Comparison of ENCODE assay signal across 31 cellular contexts in the genomic region with DNA sequence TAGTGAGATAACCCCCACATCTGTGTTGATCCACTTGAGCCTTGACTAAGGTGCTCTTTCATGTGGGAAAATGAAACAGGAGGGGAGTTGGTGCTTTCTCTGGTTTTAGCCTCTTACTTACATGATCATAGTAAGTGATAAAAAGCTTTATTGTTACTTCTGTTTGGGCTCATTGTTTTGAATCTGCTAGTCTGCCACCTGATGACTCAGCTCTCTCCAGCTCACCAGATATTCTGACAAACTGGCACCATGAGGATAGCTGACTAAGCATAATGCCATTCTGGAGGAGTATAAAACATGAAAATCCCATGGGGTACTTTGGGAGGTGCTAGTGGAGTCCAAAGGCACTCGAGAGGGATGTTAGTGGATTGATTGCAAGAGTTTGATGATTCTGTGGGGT.
DNase-seq lines count a peak whose midpoint lies in the region; ATAC-seq and TF ChIP-seq lines count a peak whose summit lies in the region.
"Had no signal": no experiment of that assay in that cellular context is flagged by ENCODE, and none has a peak within 500 bp of the region (broad histone marks: within the 10 kb centered on the region; RNA-seq: fewer than 3 reads in every experiment).

No MANE protein-coding gene starts in this region.

- H4K91ac ChIP-seq in mesenchymal stem cell (ENCODE audit: low read length), result no peak overlapping the region

- no peak overlapping the region for H2AFZ ChIP-seq in mesenchymal stem cell (ENCODE audit: low read depth, low read length)
- H2AFZ ChIP-seq: hepatocyte had no signal

- 49% methylated on average over 1 of the region's 1 CpG for WGBS in mesenchymal stem cell

- no peaks in the 10 kb centered on the region for H3K79me1 ChIP-seq in mesenchymal stem cell (replicated peaks; ENCODE audit: low read length, poor library complexity, severe bottlenecking)

- no peaks in the 10 kb centered on the region for H3K4me1 ChIP-seq in mesenchymal stem cell (ENCODE audit: control insufficient read depth, insufficient read depth, low read depth, low read length)
- H3K4me1 ChIP-seq: body of pancreas, gastroesophageal sphincter, SJSA1, vagina had no signal

- H3K9ac ChIP-seq in mesenchymal stem cell (ENCODE audit: low read length), result no peak overlapping the region

- H3K9me3 ChIP-seq in mesenchymal stem cell (ENCODE audit: control insufficient read depth, low read length), result peaks cover 15% of the 10 kb centered on the region
- H3K9me3 ChIP-seq: body of pancreas, ovary, SJSA1 had no signal

- peaks cover 0 to 3% of the 10 kb centered on the region in 2 experiments for H3K36me3 ChIP-seq in mesenchymal stem cell (ENCODE audit: control insufficient read depth in 1 of 2, insufficient read depth in 2 of 2, low read depth in 1 of 2, low read length in 2 of 2)
- H3K36me3 ChIP-seq: gastroesophageal sphincter, ovary, SJSA1, thoracic aorta, vagina had no signal

- H2BK12ac ChIP-seq in mesenchymal stem cell (ENCODE audit: low read length in 2 of 2), result no peak overlapping the region

- no peak overlapping the region for H4K8ac ChIP-seq in mesenchymal stem cell (ENCODE audit: low read length)

- H3K14ac ChIP-seq in mesenchymal stem cell (ENCODE audit: low read length in 2 of 2), result no peak overlapping the region

- no peak overlapping the region for H3K18ac ChIP-seq in mesenchymal stem cell (ENCODE audit: low read depth in 1 of 2, low read length in 2 of 2)

- peak; percentile 1 for DNase-seq in ACHN
- peak; percentile 91 for DNase-seq in LHCN-M2 (ENCODE audit: low read depth)
- peak; percentile 45 for DNase-seq in astrocyte of the spinal cord (ENCODE audit: low read depth, low spot score)
- no peak for DNase-seq in mesenchymal stem cell
- DNase-seq in amygdala (lab: John Stamatoyannopoulos, UW), result no peak
- no peak for DNase-seq in NCI-H1105 treated with DMSO at 0.1 percent for 48 hours (lab: John Stamatoyannopoulos, UW)
- DNase-seq: activated CD4-positive, alpha-beta T cell treated with anti-CD3 and anti-CD28 coated beads for 48 hours; activated gamma-delta T cell treated with Interleukin-2 at 50 U/mL for 16 hours; activated T-cell treated with anti-CD3 and anti-CD28 coated beads, Interleukin-2, amount 50 U/mL, for 24 hours; body of pancreas; cerebellar nuclear complex; EL; left cardiac atrium; NCI-H1105; NCI-H187 treated with DMSO at 0.1 percent for 48 hours; NCI-H2171; NCI-H510A; ovary; stimulated activated CD4-positive, alpha-beta T cell treated with anti-CD3 and anti-CD28 coated beads, Interleukin-1b, Interleukin-23, amount 100 ng/mL, for 48 hours; stimulated activated naive CD8-positive, alpha-beta T cell treated with anti-CD3 and anti-CD28 coated beads, Interleukin-15, Interleukin-2, amounts not matched to agents 100 U/mL and 50 U/mL, for 24 hours; T-helper 9 cell had no signal

- in situ Hi-C loops in ACHN (cut with HindIII; ENCODE audit: low pct_ligation_motif_present, low pct_unique_long_range_greater_than_20kb, low sequenced_read_pairs) (no loop called here), astrocyte of the spinal cord (cut with HindIII; ENCODE audit: low sequenced_read_pairs) (no loop called here)

- ATAC-seq in HG03571 (IDR thresholded peaks at IDR 0.05; ENCODE audit: unreplicated experiment), result no peak
- no peak for ATAC-seq in HG02870 (IDR thresholded peaks at IDR 0.05; ENCODE audit: unreplicated experiment)
- ATAC-seq: body of pancreas; gastroesophageal sphincter; left cardiac atrium; stimulated activated naive CD8-positive, alpha-beta T cell treated with anti-CD3 and anti-CD28 coated beads, Interleukin-15, Interleukin-2, amounts not matched to agents 100 U/mL and 50 U/mL, for 24 hours had no signal

- H3K4me3 ChIP-seq in astrocyte of the spinal cord (ENCODE audit: low read depth, low read length) (no peak overlapping the region), mesenchymal stem cell (ENCODE audit: insufficient read depth in 1 of 2, low read depth in 1 of 2, low read length in 2 of 2) (no peak overlapping the region)
- H3K4me3 ChIP-seq: body of pancreas, gastroesophageal sphincter, hepatocyte, lung, ovary, SJSA1, smooth muscle cell, thoracic aorta, vagina had no signal

- H3K27ac ChIP-seq in mesenchymal stem cell (ENCODE audit: low read length, poor library complexity, severe bottlenecking), result peak overlapping the region; percentile 43
- H3K27ac ChIP-seq: body of pancreas, gastroesophageal sphincter, hepatocyte, ovary, RWPE1, SJSA1, thoracic aorta, vagina had no signal

- TF ChIP-seq CTCF in astrocyte of the spinal cord (IDR thresholded peaks at IDR 0.05; ENCODE audit: low read depth, low read length), result no peak

- H3K27me3 ChIP-seq in mesenchymal stem cell (ENCODE audit: control insufficient read depth in 1 of 2, insufficient read depth in 1 of 2, low read length in 2 of 2), result no peaks in the 10 kb centered on the region
- H3K27me3 ChIP-seq: body of pancreas, gastroesophageal sphincter, hepatocyte, ovary, SJSA1, vagina had no signal

- H2BK15ac ChIP-seq in mesenchymal stem cell (ENCODE audit: low read depth, poor library complexity, severe bottlenecking), result no peak overlapping the region

- no peak overlapping the region for H3K23ac ChIP-seq in mesenchymal stem cell (ENCODE audit: low read length in 2 of 2)

- H3K4me2 ChIP-seq in mesenchymal stem cell (ENCODE audit: low read length, poor library complexity, severe bottlenecking), result no peak overlapping the region
- H3K4me2 ChIP-seq: hepatocyte, smooth muscle cell had no signal

- no peak overlapping the region for H2BK5ac ChIP-seq in mesenchymal stem cell (ENCODE audit: low read depth, low read length, poor library complexity, severe bottlenecking)

- no peak overlapping the region for H2BK120ac ChIP-seq in mesenchymal stem cell (ENCODE audit: low read depth, low read length)

- H2AK5ac ChIP-seq in mesenchymal stem cell (ENCODE audit: low read length, severe bottlenecking), result no peak overlapping the region

- H3K4ac ChIP-seq in mesenchymal stem cell (ENCODE audit: low read depth in 1 of 2, low read length in 2 of 2), result no peak overlapping the region

Comparison
In these comparisons a context has a peak if more than half of its experiments do, and no peak if none do; other contexts are left out.
1. DNase-seq: peak in ACHN (single experiment), LHCN-M2 (single experiment) and astrocyte of the spinal cord (single experiment); none in mesenchymal stem cell (single experiment), amygdala (0 of 56) and NCI-H1105 treated with DMSO at 0.1 percent for 48 hours (single experiment).